In the genomic region with DNA sequence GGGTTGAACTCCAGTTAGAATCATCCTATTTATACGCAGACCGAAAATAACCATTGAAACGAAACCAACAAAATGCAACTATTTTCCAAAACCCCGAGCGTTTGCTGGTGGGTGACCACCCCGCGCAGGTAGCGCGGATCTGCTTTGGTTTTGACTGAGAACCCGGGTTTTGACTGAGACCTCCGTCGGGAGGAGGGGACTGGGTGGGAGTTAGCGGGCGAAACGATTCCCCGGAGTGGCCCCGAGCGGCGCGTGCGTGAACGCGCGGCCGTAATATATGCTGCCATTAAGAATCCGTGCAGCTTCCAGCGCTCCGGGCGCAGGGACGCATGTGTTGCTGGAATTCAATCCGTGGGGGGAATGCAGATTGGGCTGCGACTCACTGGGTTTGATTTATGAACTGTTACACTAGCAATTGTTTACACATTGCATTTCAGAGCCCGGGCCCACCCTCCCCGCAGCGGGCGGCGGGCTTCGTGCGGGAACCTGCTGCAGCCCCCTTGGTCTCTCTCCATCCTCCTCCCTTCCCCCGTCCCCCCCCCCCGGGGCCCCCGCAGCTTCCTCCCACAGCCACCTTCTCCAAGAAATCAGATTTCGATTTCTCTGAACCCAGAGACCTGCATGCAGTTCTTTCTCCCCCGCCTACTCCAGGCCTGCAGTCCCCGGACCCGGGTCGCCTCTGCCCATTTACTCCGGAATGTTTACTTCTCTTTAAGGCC, we compare ENCODE assay signal across 1 cellular context.
A peak's percentile ranks its signal among the peaks of the same experiment; 100 is the strongest.
TF ChIP-seq lines count a peak whose summit lies in the region.

No MANE protein-coding gene starts in this region.

TF ChIP-seq in HepG2, 621 proteins besides CTCF, POLR2A, EP300 and RAD21 (continued from another document):
- peak; percentile 20 for TF ChIP-seq TEAD3 (CRISPR knock-in tag; optimal IDR thresholded peaks at IDR 0.05; ENCODE audit: borderline replicate concordance)
- TF ChIP-seq YY1 (IDR thresholded peaks at IDR 0.05; ENCODE audit: insufficient read depth, insufficient replicate concordance, low read depth, low read length): peak; percentile 16
- TF ChIP-seq ZFY (CRISPR knock-in tag; IDR thresholded peaks at IDR 0.05): peak; percentile 34; the same call in 1 of the 2 replicates
- TF ChIP-seq ZNF790 (CRISPR knock-in tag; IDR thresholded peaks at IDR 0.05; ENCODE audit: borderline replicate concordance): 0 out of 2 replicates have a peak, but pooled peaks have one; percentile 21
- TF ChIP-seq EZH2 (conservative IDR thresholded peaks at IDR 0.05; ENCODE audit: low read depth, low read length): peak; percentile 39; the same call in 1 of the 2 replicates
- TF ChIP-seq SCMH1 (CRISPR knock-in tag; IDR thresholded peaks at IDR 0.05; ENCODE audit: borderline replicate concordance): no peak
- 0 out of 2 replicates have a peak, but pooled peaks have one; percentile 37 for TF ChIP-seq MYPOP (CRISPR knock-in tag; IDR thresholded peaks at IDR 0.05)
- no peak for TF ChIP-seq AGO1 (IDR thresholded peaks at IDR 0.05; ENCODE audit: low read depth, low read length, poor library complexity, severe bottlenecking)
- peak; percentile 14; the same call in 1 of the 2 replicates for TF ChIP-seq MAX (IDR thresholded peaks at IDR 0.05)
- TF ChIP-seq ZSCAN31 (CRISPR knock-in tag; IDR thresholded peaks at IDR 0.05; ENCODE audit: low read depth): 0 out of 2 replicates have a peak, but pooled peaks have one; percentile 47
- TF ChIP-seq, protein P1, sequence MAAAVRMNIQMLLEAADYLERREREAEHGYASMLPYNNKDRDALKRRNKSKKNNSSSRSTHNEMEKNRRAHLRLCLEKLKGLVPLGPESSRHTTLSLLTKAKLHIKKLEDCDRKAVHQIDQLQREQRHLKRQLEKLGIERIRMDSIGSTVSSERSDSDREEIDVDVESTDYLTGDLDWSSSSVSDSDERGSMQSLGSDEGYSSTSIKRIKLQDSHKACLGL (CRISPR knock-in tag; IDR thresholded peaks at IDR 0.05): no peak
- TF ChIP-seq, protein P2, sequence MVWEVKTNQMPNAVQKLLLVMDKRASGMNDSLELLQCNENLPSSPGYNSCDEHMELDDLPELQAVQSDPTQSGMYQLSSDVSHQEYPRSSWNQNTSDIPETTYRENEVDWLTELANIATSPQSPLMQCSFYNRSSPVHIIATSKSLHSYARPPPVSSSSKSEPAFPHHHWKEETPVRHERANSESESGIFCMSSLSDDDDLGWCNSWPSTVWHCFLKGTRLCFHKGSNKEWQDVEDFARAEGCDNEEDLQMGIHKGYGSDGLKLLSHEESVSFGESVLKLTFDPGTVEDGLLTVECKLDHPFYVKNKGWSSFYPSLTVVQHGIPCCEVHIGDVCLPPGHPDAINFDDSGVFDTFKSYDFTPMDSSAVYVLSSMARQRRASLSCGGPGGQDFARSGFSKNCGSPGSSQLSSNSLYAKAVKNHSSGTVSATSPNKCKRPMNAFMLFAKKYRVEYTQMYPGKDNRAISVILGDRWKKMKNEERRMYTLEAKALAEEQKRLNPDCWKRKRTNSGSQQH (CRISPR knock-in tag; IDR thresholded peaks at IDR 0.05; ENCODE audit: low read depth): no peak
- no peak for TF ChIP-seq ZBTB40 (IDR thresholded peaks at IDR 0.05)
- TF ChIP-seq ZBTB40 (CRISPR knock-in tag; IDR thresholded peaks at IDR 0.05): peak; percentile 25; the same call in 1 of the 2 replicates
- TF ChIP-seq ZNF598 (CRISPR knock-in tag; IDR thresholded peaks at IDR 0.05; ENCODE audit: borderline replicate concordance): 0 out of 2 replicates have a peak, but pooled peaks have one; percentile 32
- no peak for TF ChIP-seq CBX2 (IDR thresholded peaks at IDR 0.05; ENCODE audit: low read depth, low read length)
- peak; percentile 57; the same call in 1 of the 2 replicates for TF ChIP-seq CBX2 (CRISPR knock-in tag; IDR thresholded peaks at IDR 0.05; ENCODE audit: low read depth)
- peak; percentile 11; the same call in 1 of the 2 replicates for TF ChIP-seq ZNF687 (CRISPR knock-in tag; IDR thresholded peaks at IDR 0.05)
- TF ChIP-seq KAT8 (CRISPR knock-in tag; IDR thresholded peaks at IDR 0.05): 0 out of 2 replicates have a peak, but pooled peaks have one; percentile 13
TF ChIP-seq in HepG2: peak in this region for 20.
